In genomic region chr5:34587355-34588241, GRCh38 we compare ENCODE assay signal across 9 cellular contexts.
DNase-seq lines count a peak whose midpoint lies in the region; ATAC-seq and TF ChIP-seq lines count a peak whose summit lies in the region.
"Had no signal": no experiment of that assay in that cellular context is flagged by ENCODE, and none has a peak within 500 bp of the region (broad histone marks: within the 10 kb centered on the region; RNA-seq: fewer than 3 reads in every experiment).

No MANE protein-coding gene starts in this region.

- DNase-seq in SIG-M5 treated with dmso at 0.1 percent for 504 hours (lab: John Stamatoyannopoulos, UW; ENCODE audit: unreplicated experiment) (peak; percentile 7), SIG-M5 (lab: John Stamatoyannopoulos, UW) (no peak), NOMO-1 (lab: John Stamatoyannopoulos, UW; ENCODE audit: unreplicated experiment in 2 of 2) (peak; percentile 20 to 82), epithelial cell of esophagus (ENCODE audit: low read depth) (peak; percentile 86), D341Med (ENCODE audit: low spot score) (no peak), RWPE1 (ENCODE audit: low spot score) (no peak)

- no peak for TF ChIP-seq CTCF in epithelial cell of esophagus (IDR thresholded peaks at IDR 0.05; ENCODE audit: insufficient read depth, low read depth, low read length, missing control alignments)
- TF ChIP-seq CTCF in RWPE1 (conservative IDR thresholded peaks at IDR 0.05; ENCODE audit: low read depth): no peak

- POLR2A ChIA-PET in RWPE1 (lab: Yijun Ruan, JAX; ENCODE audit: low non-redundant PET): no interaction called here

- H3K4me3 ChIP-seq in epithelial cell of esophagus (ENCODE audit: low read length) (no peak overlapping the region), urinary bladder (ENCODE audit: low read depth, low read length) (no peak overlapping the region)

- H3K4me1 ChIP-seq in urinary bladder (ENCODE audit: insufficient read depth): no peaks in the 10 kb centered on the region
- H3K4me1 ChIP-seq: parathyroid adenoma had no signal

- no peaks in the 10 kb centered on the region for H3K36me3 ChIP-seq in urinary bladder (ENCODE audit: insufficient read depth)

- no peak for ATAC-seq in GM18511 (IDR thresholded peaks at IDR 0.05; ENCODE audit: unreplicated experiment)

- 47% methylated on average over 6 of the region's 6 CpGs for WGBS in urinary bladder

- H3K27ac ChIP-seq in urinary bladder (ENCODE audit: low read depth) (peak overlapping the region; percentile 71), RWPE1 (no peak overlapping the region)
- H3K27ac ChIP-seq: parathyroid adenoma had no signal

- CTCF ChIA-PET in RWPE1 (lab: Yijun Ruan, JAX): interaction anchor here (0.6 kb wide), 1 partner anchor 16 kb away, joined by 3 read pairs; no protein-coding TSS in a partner anchor

Comparison
In these comparisons a context has a peak if more than half of its experiments do, and no peak if none do; other contexts are left out.
1. DNase-seq: peak in SIG-M5 treated with dmso at 0.1 percent for 504 hours (single experiment), NOMO-1 (2 of 2) and epithelial cell of esophagus (single experiment); none in SIG-M5 (single experiment), D341Med (single experiment) and RWPE1 (single experiment).